Comparison of ENCODE assay signal across 24 cellular contexts in the genomic region with DNA sequence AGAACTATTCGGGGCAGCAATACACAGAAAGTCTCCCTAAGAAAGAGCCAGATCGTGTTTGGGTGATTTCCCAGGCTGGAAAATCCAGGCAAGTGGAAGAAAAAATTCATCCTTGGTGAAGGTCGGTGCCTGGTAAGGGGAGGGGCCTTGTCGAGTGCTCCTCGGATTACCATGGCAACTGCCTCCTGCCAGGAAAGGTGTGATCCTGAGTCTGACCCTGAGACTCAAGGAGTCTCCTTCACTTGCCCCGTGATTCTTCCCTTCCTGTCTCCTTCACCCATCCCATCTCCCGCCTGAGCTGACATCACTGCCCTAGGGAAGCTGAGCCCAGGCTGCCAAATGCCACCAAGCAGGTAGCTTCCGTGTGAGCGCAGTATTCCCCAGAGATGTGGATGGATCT.
A peak's percentile ranks its signal among the peaks of the same experiment; 100 is the strongest.
DNase-seq lines count a peak whose midpoint lies in the region; ATAC-seq and TF ChIP-seq lines count a peak whose summit lies in the region.
"Had no signal": no experiment of that assay in that cellular context is flagged by ENCODE, and none has a peak within 500 bp of the region (broad histone marks: within the 10 kb centered on the region; RNA-seq: fewer than 3 reads in every experiment).

No MANE protein-coding gene starts in this region.

- H3K36me3 ChIP-seq in GM23338 (ENCODE audit: insufficient read depth), result no peaks in the 10 kb centered on the region
- H3K36me3 ChIP-seq in neuronal stem cell (replicated peaks in 1 of 2; ENCODE audit: control insufficient read depth in 2 of 2, insufficient read depth in 2 of 2, low read length in 2 of 2), result peaks cover 0 to 4% of the 10 kb centered on the region in 2 donors
- H3K36me3 ChIP-seq in tibial nerve, result no peaks in the 10 kb centered on the region

- H3F3A ChIP-seq in GM23338 (replicated peaks; ENCODE audit: low read depth), result no peaks in the 10 kb centered on the region

- no peaks in the 10 kb centered on the region; the same call in 1 of the 3 replicates for H3K9me3 Mint-ChIP-seq in GM23338
- H3K9me3 Mint-ChIP-seq in activated naive CD4-positive, alpha-beta T cell treated with anti-CD3 and anti-CD28 coated beads, Interleukin-2, amount 50 U/mL, for 72 hours, result no peaks in the 10 kb centered on the region
- H3K9me3 Mint-ChIP-seq: H9 had no signal

- WGBS in neuronal stem cell (ENCODE audit: extremely low coverage in 2 of 2, insufficient read length in 2 of 2, insufficient replicate concordance in 1 of 2), 2 donors, result no CpG with 5 or more reads among the region's 9 CpGs
- 71 to 75% methylated on average over 9 of the region's 9 CpGs for WGBS in tibial nerve, 2 donors

- no peak overlapping the region for H2AK5ac ChIP-seq in neuronal stem cell (ENCODE audit: low read depth, low read length)

- no peaks in the 10 kb centered on the region for H3K27me3 ChIP-seq in GM23338 (ENCODE audit: insufficient read depth)
- H3K27me3 ChIP-seq in neuronal stem cell (ENCODE audit: control insufficient read depth in 3 of 3, insufficient read depth in 3 of 3, low read depth in 1 of 3, low read length in 3 of 3), result no peaks in the 10 kb centered on the region
- H3K27me3 ChIP-seq in tibial nerve, result peaks cover 0 to 5% of the 10 kb centered on the region in 2 donors

- H2BK12ac ChIP-seq in neuronal stem cell (ENCODE audit: low read length), result no peak overlapping the region

- peak overlapping the region; percentile 46 for H3K18ac ChIP-seq in neuronal stem cell (ENCODE audit: low read length)

- no peak for TF ChIP-seq CTCF in GM23338 (conservative IDR thresholded peaks at IDR 0.05; ENCODE audit: low read depth in 2 of 2)
- TF ChIP-seq CTCF in tibial nerve (IDR thresholded peaks at IDR 0.05), result no peak

- ATAC-seq in GM23338, result peak; percentile 71
- ATAC-seq in activated naive CD4-positive, alpha-beta T cell treated with anti-CD3 and anti-CD28 coated beads, Interleukin-2, amount 50 U/mL, for 72 hours, result no peak
- ATAC-seq: A549, T-cell had no signal

- H3K4me3 ChIP-seq in GM23338 (no peak overlapping the region), neuronal stem cell (ENCODE audit: low read length in 2 of 2) (no peak overlapping the region), tibial nerve (no peak overlapping the region)
- H3K4me3 ChIP-seq: A549, PC-9 had no signal

- H3K27ac ChIP-seq in GM23338 (ENCODE audit: low read depth) (no peak overlapping the region), neuronal stem cell (replicated peaks; ENCODE audit: low read length) (no peak overlapping the region), tibial nerve (no peak overlapping the region)
- H3K27ac ChIP-seq: A549, PC-9 had no signal

- H4K91ac ChIP-seq in neuronal stem cell (ENCODE audit: low read depth, low read length, poor library complexity), result no peak overlapping the region

- peaks cover 12% of the 10 kb centered on the region for H3K27me3 Mint-ChIP-seq in GM23338 (ENCODE audit: insufficient read depth, low read depth, poor library complexity)

- no peaks in the 10 kb centered on the region for H3K9me2 ChIP-seq in GM23338 (ENCODE audit: insufficient read depth)

- peaks cover 10% of the 10 kb centered on the region for H3K36me3 Mint-ChIP-seq in GM23338 (ENCODE audit: low read depth)
- no peaks in the 10 kb centered on the region for H3K36me3 Mint-ChIP-seq in activated naive CD4-positive, alpha-beta T cell treated with anti-CD3 and anti-CD28 coated beads, Interleukin-2, amount 50 U/mL, for 72 hours
- H3K36me3 Mint-ChIP-seq: CD4-positive, CD25-positive, alpha-beta regulatory T cell; IgD-negative memory B cell; T-cell had no signal

- no peak overlapping the region for H3K9ac ChIP-seq in neuronal stem cell (ENCODE audit: low read depth, low read length, poor library complexity)

- H3K27ac Mint-ChIP-seq in GM23338, result no peak overlapping the region
- no peak overlapping the region for H3K27ac Mint-ChIP-seq in activated naive CD4-positive, alpha-beta T cell treated with anti-CD3 and anti-CD28 coated beads, Interleukin-2, amount 50 U/mL, for 72 hours
- H3K27ac Mint-ChIP-seq: CD4-positive, CD25-positive, alpha-beta regulatory T cell; IgD-negative memory B cell; T-cell had no signal

- H3K79me1 ChIP-seq in neuronal stem cell (ENCODE audit: low read depth, low read length), result no peaks in the 10 kb centered on the region

- no peak overlapping the region for H2BK5ac ChIP-seq in neuronal stem cell (ENCODE audit: low read length)

- no peak overlapping the region for H2AFZ ChIP-seq in GM23338
- no peak overlapping the region for H2AFZ ChIP-seq in neuronal stem cell (ENCODE audit: low read length)
- H2AFZ ChIP-seq: PC-9 had no signal

- peaks cover 17% of the 10 kb centered on the region for H3K4me1 Mint-ChIP-seq in GM23338
- H3K4me1 Mint-ChIP-seq: CD4-positive, CD25-positive, alpha-beta regulatory T cell; IgD-negative memory B cell; T-cell had no signal

- H3K79me2 ChIP-seq in GM23338 (replicated peaks; ENCODE audit: insufficient read depth), result no peaks in the 10 kb centered on the region

- H2BK120ac ChIP-seq in neuronal stem cell (ENCODE audit: low read depth, low read length), result no peak overlapping the region

- no peak overlapping the region for H2BK15ac ChIP-seq in neuronal stem cell (ENCODE audit: low read length)

- H3K4me3 Mint-ChIP-seq in GM23338, result no peak overlapping the region
- H3K4me3 Mint-ChIP-seq: CD4-positive, CD25-positive, alpha-beta regulatory T cell; H9; IgD-negative memory B cell; T-cell had no signal

- no peak overlapping the region for H4K8ac ChIP-seq in neuronal stem cell (ENCODE audit: low read depth, low read length)

- peak overlapping the region; percentile 69 for H3K23ac ChIP-seq in neuronal stem cell (ENCODE audit: low read depth, low read length, poor library complexity)

- H4K20me1 ChIP-seq in GM23338 (replicated peaks; ENCODE audit: insufficient read depth), result 0 out of 2 replicates have a peak, but pooled peaks cover 4% of the 10 kb centered on the region

- 0 out of 2 replicates have a peak, but pooled peaks cover 6% of the 10 kb centered on the region for H3K4me1 ChIP-seq in GM23338 (ENCODE audit: insufficient read depth)
- peaks cover 4 to 5% of the 10 kb centered on the region in 2 donors for H3K4me1 ChIP-seq in neuronal stem cell (ENCODE audit: control insufficient read depth in 2 of 2, insufficient read depth in 1 of 2, low read depth in 1 of 2, low read length in 2 of 2)
- peaks cover 0 to 6% (median 0%) of the 10 kb centered on the region in 4 donors for H3K4me1 ChIP-seq in tibial nerve
- H3K4me1 ChIP-seq: A549 had no signal

- H3K4me2 ChIP-seq in GM23338 (no peak overlapping the region), neuronal stem cell (ENCODE audit: insufficient read depth, low read length, poor library complexity, severe bottlenecking) (no peak overlapping the region)
- H3K4me2 ChIP-seq: A549, PC-9 had no signal

- H3K14ac ChIP-seq in neuronal stem cell (ENCODE audit: low read length), result no peak overlapping the region

- peak; percentile 68 for DNase-seq in GM23338 (ENCODE audit: low spot score)
- DNase-seq in NCI-H2171 treated with DMSO at 0.1 percent for 48 hours (lab: John Stamatoyannopoulos, UW), result peak; percentile 82
- DNase-seq in iPS-NIHi11 (ENCODE audit: low spot score), result peak; percentile 75
- DNase-seq in neuronal stem cell (ENCODE audit: low spot score), result no peak
- no peak for DNase-seq in tibial nerve (ENCODE audit: low spot score in 2 of 2)
- no peak for DNase-seq in C1 segment of cervical spinal cord (lab: John Stamatoyannopoulos, UW)
- no peak for DNase-seq in activated naive CD4-positive, alpha-beta T cell treated with anti-CD3 and anti-CD28 coated beads, Interleukin-2, amount 50 U/mL, for 72 hours (ENCODE audit: low spot score in 2 of 2)
- DNase-seq: AML-193; CD4-positive, CD25-positive, alpha-beta regulatory T cell; DMS153; DND-41; H9; NCI-H1092; NCI-H1417 treated with DMSO at 0.1 percent for 48 hours; NCI-H1694 treated with DMSO at 0.1 percent for 48 hours; NCI-H2081 treated with DMSO at 0.1 percent for 48 hours; NCI-H2227 treated with DMSO at 0.1 percent for 48 hours; NCI-H526 treated with DMSO at 0.1 percent for 48 hours; PC-9; RPMI8226; SHP77; T-cell had no signal

- H3K4ac ChIP-seq in neuronal stem cell (ENCODE audit: low read length), result no peak overlapping the region

- no peak for TF ChIP-seq POLR2A in tibial nerve (IDR thresholded peaks at IDR 0.05)

- TF ChIP-seq EP300 in tibial nerve (IDR thresholded peaks at IDR 0.05), result no peak

- H3K9me3 ChIP-seq in neuronal stem cell (replicated peaks in 1 of 2; ENCODE audit: control insufficient read depth in 2 of 2, insufficient read depth in 1 of 2, low read depth in 1 of 2, low read length in 2 of 2), result no peaks in the 10 kb centered on the region
- H3K9me3 ChIP-seq in tibial nerve, result peaks cover 0 to 15% (median 0%) of the 10 kb centered on the region in 4 donors
- H3K9me3 ChIP-seq: A549 had no signal

TF ChIP-seq in GM23338, 12 proteins besides CTCF, POLR2A, EP300 and RAD21 (continues in another document):
- no peak for TF ChIP-seq JUNB (IDR thresholded peaks at IDR 0.05; ENCODE audit: unreplicated experiment)

Comparison
In these comparisons a context has a peak if more than half of its experiments do, and no peak if none do; other contexts are left out.
1. DNase-seq: peak in GM23338 (single experiment), NCI-H2171 treated with DMSO at 0.1 percent for 48 hours (single experiment) and iPS-NIHi11 (single experiment); none in neuronal stem cell (single experiment), tibial nerve (0 of 2), C1 segment of cervical spinal cord (0 of 14) and activated naive CD4-positive, alpha-beta T cell treated with anti-CD3 and anti-CD28 coated beads, Interleukin-2, amount 50 U/mL, for 72 hours (0 of 2).